ENCODE assay signal across 27 cellular contexts in the genomic region with DNA sequence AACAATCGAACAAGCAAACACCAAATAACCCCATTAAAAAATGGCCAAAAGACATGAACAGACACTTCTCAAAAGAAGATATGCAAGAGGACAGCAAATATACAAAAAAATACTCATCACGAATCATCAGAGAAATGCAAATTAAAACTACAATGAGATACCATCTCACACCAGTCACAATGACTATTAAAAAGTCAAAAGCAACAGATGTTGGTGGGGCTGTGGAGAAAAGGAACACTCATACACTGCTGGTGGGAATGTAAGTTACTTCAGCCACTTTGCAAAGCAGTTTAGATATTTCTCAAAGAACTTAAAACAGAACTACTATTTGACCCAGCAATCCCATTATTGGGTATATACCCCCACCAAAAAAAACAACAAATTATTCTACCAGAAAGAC.
"Had no signal": no experiment of that assay in that cellular context is flagged by ENCODE, and none has a peak within 500 bp of the region (broad histone marks: within the 10 kb centered on the region; RNA-seq: fewer than 3 reads in every experiment).

No MANE protein-coding gene starts in this region.

- H3K4me3 ChIP-seq: ascending aorta, esophagus squamous epithelium, gastrocnemius medialis, heart left ventricle had no signal

- H3K4me1 Mint-ChIP-seq: brain had no signal

- H3K27me3 Mint-ChIP-seq: activated CD8-positive, alpha-beta T cell treated with anti-CD3 and anti-CD28 coated beads for 36 hours; activated naive CD8-positive, alpha-beta T cell treated with anti-CD3 and anti-CD28 coated beads, Interleukin-2, amount 10 ng/mL, durations not matched to agents 7 days and 5 days; effector memory CD8-positive, alpha-beta T cell had no signal

- H3K27ac Mint-ChIP-seq: activated CD8-positive, alpha-beta T cell treated with anti-CD3 and anti-CD28 coated beads for 36 hours; activated naive CD4-positive, alpha-beta T cell treated with anti-CD3 and anti-CD28 coated beads, Interleukin-2, amount 50 U/mL, for 72 hours; activated naive CD8-positive, alpha-beta T cell treated with anti-CD3 and anti-CD28 coated beads, Interleukin-2, amount 10 ng/mL, durations not matched to agents 7 days and 5 days; activated T-cell treated with anti-CD3 and anti-CD28 coated beads, Interleukin-2, amount 50 U/mL, for 72 hours; brain; effector memory CD8-positive, alpha-beta T cell had no signal

- H3K4me3 Mint-ChIP-seq: activated CD8-positive, alpha-beta T cell treated with anti-CD3 and anti-CD28 coated beads for 36 hours; activated naive CD8-positive, alpha-beta T cell treated with anti-CD3 and anti-CD28 coated beads, Interleukin-2, amount 10 ng/mL, durations not matched to agents 7 days and 5 days; activated T-cell treated with anti-CD3 and anti-CD28 coated beads, Interleukin-2, amount 50 U/mL, for 72 hours; brain; effector memory CD8-positive, alpha-beta T cell had no signal

- H3K36me3 ChIP-seq: ascending aorta, esophagus squamous epithelium, gastrocnemius medialis, heart left ventricle had no signal

- H3K27me3 ChIP-seq: ascending aorta, esophagus squamous epithelium, gastrocnemius medialis, heart left ventricle had no signal

- H3K27ac ChIP-seq: ascending aorta, epithelial cell of prostate, esophagus squamous epithelium, gastrocnemius medialis, heart left ventricle had no signal

- H3K36me3 Mint-ChIP-seq: brain had no signal

- H3K9me3 ChIP-seq: ascending aorta, esophagus squamous epithelium, gastrocnemius medialis had no signal

- ATAC-seq: activated CD8-positive, alpha-beta T cell treated with anti-CD3 and anti-CD28 coated beads for 36 hours; activated naive CD4-positive, alpha-beta T cell treated with anti-CD3 and anti-CD28 coated beads, Interleukin-2, amount 50 U/mL, for 72 hours; effector memory CD8-positive, alpha-beta T cell; gastrocnemius medialis; heart left ventricle had no signal

- DNase-seq: activated CD4-positive, alpha-beta T cell treated with anti-CD3 and anti-CD28 coated beads for 4 hours; activated CD4-positive, alpha-beta T cell treated with anti-CD3 and anti-CD28 coated beads, Interleukin-2, amount 50 U/mL, for 1 hour; activated CD4-positive, alpha-beta T cell treated with anti-CD3 and anti-CD28 coated beads, Interleukin-2, amount 50 U/mL, for 48 hours; activated CD4-positive, CD25-positive, alpha-beta regulatory T cell; activated CD4-positive, CD25-positive, alpha-beta regulatory T cell treated with anti-CD3 and anti-CD28 coated beads, Interleukin-2, amount 50 U/mL, for 72 hours; activated CD8-positive, alpha-beta memory T cell treated with anti-CD3 and anti-CD28 coated beads for 24 hours; activated CD8-positive, alpha-beta T cell treated with anti-CD3 and anti-CD28 coated beads for 36 hours; activated effector memory CD4-positive, alpha-beta T cell treated with Interleukin-2 at 50 U/mL for 16 hours; activated gamma-delta T cell treated with Interleukin-2 at 50 U/mL for 16 hours; activated naive CD4-positive, alpha-beta T cell treated with Interleukin-2 at 50 U/mL for 16 hours; activated naive CD8-positive, alpha-beta T cell treated with anti-CD3 and anti-CD28 coated beads, Interleukin-2, amount 10 ng/mL, durations not matched to agents 7 days and 5 days; activated T-cell treated with anti-CD3 and anti-CD28 coated beads, Interleukin-2, amount 50 U/mL, for 72 hours; caudate nucleus; cortex of kidney; dermis blood vessel endothelial cell; effector CD4-positive, alpha-beta T cell; effector memory CD8-positive, alpha-beta T cell; esophagus squamous epithelium; foreskin fibroblast; gastrocnemius medialis; glutamatergic neuron; heart left ventricle; T-helper 2 cell had no signal

- H3K4me1 ChIP-seq: ascending aorta, esophagus squamous epithelium, gastrocnemius medialis had no signal
